Comparison of ENCODE assay signal across 21 cellular contexts in the genomic region with DNA sequence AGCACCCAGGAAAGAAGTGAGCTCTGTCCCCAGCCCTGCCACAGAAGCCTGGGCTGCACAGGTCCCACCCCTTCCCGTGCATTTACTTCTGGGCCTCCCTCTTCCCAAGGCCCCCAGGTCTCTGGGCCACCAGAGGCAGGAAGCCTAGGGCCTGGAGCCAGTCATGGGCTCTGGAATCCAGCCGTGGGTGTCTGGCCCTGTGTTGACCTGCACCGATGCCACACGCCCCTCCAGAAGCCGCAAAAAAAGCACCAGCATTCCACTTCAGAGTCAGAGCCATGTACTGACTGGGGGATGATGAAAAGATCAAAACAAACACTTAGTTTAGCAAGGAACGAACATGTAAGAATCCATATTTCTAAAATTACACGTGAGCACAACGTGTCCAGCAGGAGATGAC.
"Had no signal": no experiment of that assay in that cellular context is flagged by ENCODE, and none has a peak within 500 bp of the region (broad histone marks: within the 10 kb centered on the region; RNA-seq: fewer than 3 reads in every experiment).

No MANE protein-coding gene starts in this region.

- H3K9me3 ChIP-seq: adrenal gland, heart left ventricle, left ventricle myocardium inferior, mucosa of descending colon, testis, transverse colon, uterus had no signal

- H3K4me3 ChIP-seq: adrenal gland, heart left ventricle, left ventricle myocardium inferior, lung, mucosa of descending colon, spleen, testis, transverse colon, uterus had no signal

- H3K27me3 ChIP-seq: adrenal gland, foreskin keratinocyte, testis, uterus had no signal

- ATAC-seq: foreskin keratinocyte; heart left ventricle; mucosa of descending colon; natural killer cell treated with Interleukin-12 subunit alpha and Interleukin-12 subunit beta and Interleukin-15 and Interleukin-18, amount 100 ng/mL, for 72 hours; right cardiac atrium; stimulated activated naive CD8-positive, alpha-beta T cell treated with anti-CD3 and anti-CD28 coated beads, Interleukin-15, Interleukin-2, amounts not matched to agents 100 U/mL and 50 U/mL, for 24 hours had no signal

- H3K27ac ChIP-seq: adrenal gland, foreskin keratinocyte, heart left ventricle, left ventricle myocardium inferior, spleen, testis, transverse colon, uterus had no signal

- H3K4me1 ChIP-seq: adrenal gland, foreskin keratinocyte, heart left ventricle, left ventricle myocardium inferior, spleen, testis, transverse colon, uterus had no signal

- DNase-seq: activated CD4-positive, alpha-beta T cell treated with anti-CD3 and anti-CD28 coated beads for 4 hours; activated CD4-positive, alpha-beta T cell treated with anti-CD3 and anti-CD28 coated beads, Interleukin-2, amount 50 U/mL, for 48 hours; activated CD4-positive, CD25-positive, alpha-beta regulatory T cell; activated CD8-positive, alpha-beta memory T cell treated with anti-CD3 and anti-CD28 coated beads for 24 hours; activated effector memory CD4-positive, alpha-beta T cell treated with Interleukin-2 at 50 U/mL for 16 hours; activated naive CD4-positive, alpha-beta T cell treated with Interleukin-2 at 50 U/mL for 16 hours; adrenal gland; aorta; caudate nucleus; foreskin keratinocyte; heart left ventricle; left ventricle myocardium inferior; mucosa of descending colon; spleen; stimulated activated naive CD8-positive, alpha-beta T cell treated with anti-CD3 and anti-CD28 coated beads, Interleukin-15, Interleukin-2, amounts not matched to agents 100 U/mL and 50 U/mL, for 24 hours; testis; transverse colon; uterus had no signal

- H3K36me3 ChIP-seq: adrenal gland, heart left ventricle, left ventricle myocardium inferior, spleen, transverse colon, uterus had no signal
